1 cellular context compared by ENCODE assay signal in the genomic region with DNA sequence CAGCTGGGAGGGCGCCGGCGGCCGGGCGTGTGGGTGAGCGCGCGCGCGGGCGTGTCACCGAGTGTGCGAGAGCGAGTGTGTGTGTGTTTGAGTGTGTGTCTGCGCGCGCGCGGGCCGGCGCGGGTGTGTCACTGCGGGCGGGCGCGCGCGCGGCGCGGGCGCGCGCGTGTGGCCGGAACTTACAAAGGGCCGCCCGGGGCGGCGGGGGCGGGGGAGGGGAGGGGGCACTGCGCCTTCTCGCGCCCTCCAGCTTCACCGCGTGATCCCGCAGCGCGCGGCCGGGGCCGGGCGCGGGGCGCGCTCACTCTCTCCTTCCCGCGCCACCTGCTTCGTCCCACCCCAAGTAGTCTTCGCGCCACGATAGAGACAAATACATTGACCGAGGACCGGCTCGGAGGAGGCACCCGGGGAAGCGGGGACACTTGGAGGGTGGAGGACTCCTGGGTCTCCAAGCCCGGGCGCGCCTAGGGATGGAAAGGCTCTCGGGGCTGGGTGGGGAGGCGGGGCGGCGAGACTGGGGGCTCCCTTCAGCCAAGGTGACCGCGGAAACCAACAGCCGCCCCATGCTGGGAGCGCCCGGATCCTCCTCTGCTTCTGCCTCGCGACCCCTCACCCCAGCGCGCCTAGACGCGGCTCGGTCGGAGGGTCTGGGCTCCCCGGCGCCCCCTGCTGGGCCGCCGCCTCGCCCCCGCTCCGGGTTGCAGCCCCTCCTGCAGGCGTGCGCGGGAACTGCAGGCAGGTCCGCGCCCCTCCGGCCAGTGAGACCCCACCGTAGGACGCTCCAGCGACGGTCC.
TF ChIP-seq lines count a peak whose summit lies in the region.

TSS of gene SRCIN1 (minus strand) at position 101 of the 794 bp plus-strand sequence. CDS start 247 bp downstream, outside the sequence.

TF ChIP-seq in WTC11, 78 proteins besides CTCF, POLR2A, EP300 and RAD21 (continued from another document):
- TF ChIP-seq, protein P1, sequence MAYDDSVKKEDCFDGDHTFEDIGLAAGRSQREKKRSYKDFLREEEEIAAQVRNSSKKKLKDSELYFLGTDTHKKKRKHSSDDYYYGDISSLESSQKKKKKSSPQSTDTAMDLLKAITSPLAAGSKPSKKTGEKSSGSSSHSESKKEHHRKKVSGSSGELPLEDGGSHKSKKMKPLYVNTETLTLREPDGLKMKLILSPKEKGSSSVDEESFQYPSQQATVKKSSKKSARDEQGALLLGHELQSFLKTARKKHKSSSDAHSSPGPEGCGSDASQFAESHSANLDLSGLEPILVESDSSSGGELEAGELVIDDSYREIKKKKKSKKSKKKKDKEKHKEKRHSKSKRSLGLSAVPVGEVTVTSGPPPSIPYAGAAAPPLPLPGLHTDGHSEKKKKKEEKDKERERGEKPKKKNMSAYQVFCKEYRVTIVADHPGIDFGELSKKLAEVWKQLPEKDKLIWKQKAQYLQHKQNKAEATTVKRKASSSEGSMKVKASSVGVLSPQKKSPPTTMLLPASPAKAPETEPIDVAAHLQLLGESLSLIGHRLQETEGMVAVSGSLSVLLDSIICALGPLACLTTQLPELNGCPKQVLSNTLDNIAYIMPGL (CRISPR knock-in tag; IDR thresholded peaks at IDR 0.05), result peak; percentile 95; the same call in 1 of the 2 replicates
- TF ChIP-seq AR (CRISPR knock-in tag; IDR thresholded peaks at IDR 0.05) (peak; percentile 62; the same call in 1 of the 2 replicates), ZNF423 (CRISPR knock-in tag; IDR thresholded peaks at IDR 0.05) (peak; percentile 27; the same call in 1 of the 2 replicates), JAZF1 (CRISPR knock-in tag; IDR thresholded peaks at IDR 0.05) (no peak), ZBTB43 (CRISPR knock-in tag; IDR thresholded peaks at IDR 0.05) (peak; percentile 96), NFE2L1 (CRISPR knock-in tag; IDR thresholded peaks at IDR 0.05) (no peak), MXD4 (CRISPR knock-in tag; IDR thresholded peaks at IDR 0.05; ENCODE audit: borderline replicate concordance) (no peak), ZNF121 (CRISPR knock-in tag; IDR thresholded peaks at IDR 0.05) (0 out of 2 replicates have a peak, but pooled peaks have one; percentile 49), ZNF232 (CRISPR knock-in tag; IDR thresholded peaks at IDR 0.05) (no peak), EMX1 (CRISPR knock-in tag; IDR thresholded peaks at IDR 0.05) (no peak), ELF4 (CRISPR knock-in tag; IDR thresholded peaks at IDR 0.05; ENCODE audit: low read depth) (no peak), ZNF219 (CRISPR knock-in tag; IDR thresholded peaks at IDR 0.05; ENCODE audit: borderline replicate concordance) (0 out of 2 replicates have a peak, but pooled peaks have one; percentile 43), ZNF671 (CRISPR knock-in tag; IDR thresholded peaks at IDR 0.05) (peak; percentile 84; the same call in 1 of the 2 replicates)
